ENCODE assay signal across 8 cellular contexts in genomic region chr16:87778830-87779579, GRCh38. TPM values are rescaled to one million over a fixed set of nuclear protein-coding genes. Genes with fewer than 3 reads are reported as not detected.
A peak's percentile ranks its signal among the peaks of the same experiment; 100 is the strongest.
DNase-seq lines count a peak whose midpoint lies in the region; ATAC-seq and TF ChIP-seq lines count a peak whose summit lies in the region.

No MANE protein-coding gene starts in this region.

- CTCF ChIA-PET in activated CD4-positive, alpha-beta T cell treated with anti-CD3 and anti-CD28 coated beads for 36 hours (lab: Charles Lee), result interaction anchor here (0.5 to 4.1 kb wide), 52 partner anchors 10 to 1784 kb away, joined by 3 to 86 read pairs (median 5); partner anchors contain the start of genes BANP, KLHDC4 and SLC7A5

- ATAC-seq in GM19025 (IDR thresholded peaks at IDR 0.05; ENCODE audit: low read depth, unreplicated experiment) (peak; percentile 33), HG03432 (IDR thresholded peaks at IDR 0.05; ENCODE audit: unreplicated experiment) (peak; percentile 57), left colon (peak; percentile 88)
- ATAC-seq in activated CD4-positive, alpha-beta T cell treated with anti-CD3 and anti-CD28 coated beads for 36 hours, result peak; percentile 70

- H3K27me3 Mint-ChIP-seq in activated CD4-positive, alpha-beta T cell treated with anti-CD3 and anti-CD28 coated beads for 36 hours, result no peaks in the 10 kb centered on the region
- no peaks in the 10 kb centered on the region for H3K27me3 Mint-ChIP-seq in chondrocyte (ENCODE audit: low read depth)

- POLR2A ChIA-PET in activated CD4-positive, alpha-beta T cell treated with anti-CD3 and anti-CD28 coated beads for 36 hours (lab: Charles Lee), result interaction anchor here (0.7 to 1.7 kb wide), 17 partner anchors 13 to 172 kb away, joined by 3 to 13 read pairs (median 5); partner anchors contain the start of genes BANP, KLHDC4 and SLC7A5

- H3K9me3 Mint-ChIP-seq in activated CD4-positive, alpha-beta T cell treated with anti-CD3 and anti-CD28 coated beads for 36 hours (ENCODE audit: low read depth), result peaks cover 2% of the 10 kb centered on the region
- H3K9me3 Mint-ChIP-seq in chondrocyte (ENCODE audit: low read depth), result no peaks in the 10 kb centered on the region

- intact Hi-C loops in activated CD4-positive, alpha-beta T cell treated with anti-CD3 and anti-CD28 coated beads for 36 hours (cut with DNase I, micrococcal nuclease), result loop anchor here (1.0 to 10.0 kb wide), 12 partner anchors 27 to 658 kb away; partner anchors contain the start of genes BANP (in 1 of the 2) and ZCCHC14 (in 1 of the 2)
- intact Hi-C loops in left colon (cut with DNase I, micrococcal nuclease), result loop anchor here in 1 of 2 donors (2.0 kb wide), 1 partner anchor 92 kb away; no protein-coding TSS in a partner anchor

- peak; percentile 89 for DNase-seq in Ammon's horn (ENCODE audit: low spot score)
- peak; percentile 80 for DNase-seq in NCI-H510A treated with DMSO at 0.1 percent for 48 hours (lab: John Stamatoyannopoulos, UW)
- DNase-seq in activated CD4-positive, alpha-beta T cell treated with anti-CD3 and anti-CD28 coated beads for 36 hours, result peak; percentile 98
- no peak for DNase-seq in chondrocyte (ENCODE audit: low spot score)
- peak; percentile 86 to 91 for DNase-seq in left colon
- peak; percentile 91 for DNase-seq in stimulated activated CD4-positive, alpha-beta T cell treated with anti-CD3 and anti-CD28 coated beads, Interleukin-2, amount 100 ng/mL, for 4 hours (ENCODE audit: low read depth)

- H3K4me1 Mint-ChIP-seq in activated CD4-positive, alpha-beta T cell treated with anti-CD3 and anti-CD28 coated beads for 36 hours, result peaks cover 54% of the 10 kb centered on the region
- H3K4me1 Mint-ChIP-seq in chondrocyte (ENCODE audit: low read depth), result peaks cover 38% of the 10 kb centered on the region

- peak; percentile 98 for TF ChIP-seq CTCF in chondrocyte (IDR thresholded peaks at IDR 0.05)

- H3K36me3 Mint-ChIP-seq in activated CD4-positive, alpha-beta T cell treated with anti-CD3 and anti-CD28 coated beads for 36 hours (ENCODE audit: low read depth), result peaks cover 3% of the 10 kb centered on the region
- H3K36me3 Mint-ChIP-seq in chondrocyte (ENCODE audit: low read depth), result no peaks in the 10 kb centered on the region

- peak overlapping the region; percentile 82 for H3K4me3 Mint-ChIP-seq in activated CD4-positive, alpha-beta T cell treated with anti-CD3 and anti-CD28 coated beads for 36 hours
- H3K4me3 Mint-ChIP-seq in chondrocyte (ENCODE audit: unreplicated experiment), result peak overlapping the region; percentile 41

- H3K27ac Mint-ChIP-seq in activated CD4-positive, alpha-beta T cell treated with anti-CD3 and anti-CD28 coated beads for 36 hours, result peak overlapping the region; percentile 99
- peak overlapping the region; percentile 96 for H3K27ac Mint-ChIP-seq in chondrocyte (ENCODE audit: unreplicated experiment)

RNA-seq across cellular contexts. Expression of gene KLHDC4, which starts 13.2 kb away (rescaled TPM):
- 10 to 100 TPM; 67.0 to 77.3 TPM for total RNA-seq in activated CD4-positive, alpha-beta T cell treated with anti-CD3 and anti-CD28 coated beads for 36 hours
- total RNA-seq in chondrocyte, result 19.8 to 21.2 TPM (median 20.5 TPM) in 3 replicates
- 100 to 1,000 TPM in 1 of 2 donors, 10 to 100 TPM in 1; 28.7 to 118 TPM for total RNA-seq in left colon

Comparison
In these comparisons a context has a peak if more than half of its experiments do, and no peak if none do; other contexts are left out.
1. ATAC-seq: peak in every context shown above with its lines; median percentile 88 in left colon; 70 in activated CD4-positive, alpha-beta T cell treated with anti-CD3 and anti-CD28 coated beads for 36 hours; 57 in HG03432; 33 in GM19025.